In the genomic region with DNA sequence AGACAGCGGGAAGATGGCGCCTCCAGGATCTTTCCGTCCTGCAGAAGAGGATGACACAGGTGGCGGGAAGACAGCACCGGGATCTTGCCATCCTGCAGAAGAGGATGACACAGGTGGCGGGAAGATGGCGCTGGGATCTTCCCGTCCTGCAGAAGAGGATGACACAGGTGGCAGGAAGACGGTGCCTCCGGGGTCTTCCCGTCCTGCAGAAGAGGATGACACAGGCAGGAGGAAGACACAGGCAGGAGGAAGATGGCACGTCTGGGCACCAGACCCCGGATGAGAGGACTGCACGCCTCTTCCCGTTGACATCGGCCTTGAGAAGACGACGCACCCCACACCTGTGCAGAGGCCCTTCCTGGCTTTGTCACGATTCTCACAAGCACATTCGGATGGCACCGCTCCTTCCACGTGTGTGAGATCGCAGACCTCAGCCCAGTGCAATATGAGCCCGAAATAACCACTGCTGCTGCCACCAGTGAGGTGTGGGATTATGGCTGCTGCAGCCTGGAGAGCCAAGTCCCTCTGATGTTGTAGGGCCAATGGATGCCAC, we compare ENCODE assay signal across 25 cellular contexts.
"Had no signal": no experiment of that assay in that cellular context is flagged by ENCODE, and none has a peak within 500 bp of the region (broad histone marks: within the 10 kb centered on the region; RNA-seq: fewer than 3 reads in every experiment).

No MANE protein-coding gene starts in this region.

- H3K9me3 Mint-ChIP-seq: activated naive CD4-positive, alpha-beta T cell treated with anti-CD3 and anti-CD28 coated beads, Interleukin-2, amount 50 U/mL, for 72 hours; dendritic cell treated with granulocyte-macrophage colony-stimulating factor and Interleukin-4, amounts not matched to agents 40 ng/mL and 50 ng/mL, for 4 days; natural killer cell; stimulated activated memory B cell treated with anti-CD40 and anti-IgM and Interleukin-4, amounts not matched to agents 10 μg/mL and 1 μg/mL and 100 μg/mL, for 72 hours; stimulated activated naive CD8-positive, alpha-beta T cell treated with anti-CD3 and anti-CD28 coated beads, Interleukin-15, amount 100 ng/mL, for 72 hours had no signal

- H3K4me2 ChIP-seq: smooth muscle cell had no signal

- H3K9me3 ChIP-seq: esophagus squamous epithelium, heart right ventricle, lower lobe of right lung, thyroid gland, upper lobe of left lung had no signal

- ATAC-seq: activated CD4-positive, alpha-beta T cell treated with anti-CD3 and anti-CD28 coated beads for 36 hours; activated naive CD4-positive, alpha-beta T cell treated with anti-CD3 and anti-CD28 coated beads, Interleukin-2, amount 50 U/mL, for 72 hours; heart right ventricle; left lobe of liver; natural killer cell; stimulated activated memory B cell treated with anti-CD40 and anti-IgM and Interleukin-4, amounts not matched to agents 10 μg/mL and 1 μg/mL and 100 μg/mL, for 72 hours had no signal

- H3K27ac Mint-ChIP-seq: activated CD4-positive, alpha-beta T cell treated with anti-CD3 and anti-CD28 coated beads for 36 hours; activated naive CD4-positive, alpha-beta T cell treated with anti-CD3 and anti-CD28 coated beads, Interleukin-2, amount 50 U/mL, for 72 hours; dendritic cell treated with granulocyte-macrophage colony-stimulating factor and Interleukin-4, amounts not matched to agents 40 ng/mL and 50 ng/mL, for 4 days; natural killer cell; stimulated activated memory B cell treated with anti-CD40 and anti-IgM and Interleukin-4, amounts not matched to agents 10 μg/mL and 1 μg/mL and 100 μg/mL, for 72 hours; stimulated activated naive CD8-positive, alpha-beta T cell treated with anti-CD3 and anti-CD28 coated beads, Interleukin-15, amount 100 ng/mL, for 72 hours had no signal

- H3K4me1 Mint-ChIP-seq: activated CD4-positive, alpha-beta T cell treated with anti-CD3 and anti-CD28 coated beads for 36 hours; stimulated activated memory B cell treated with anti-CD40 and anti-IgM and Interleukin-4, amounts not matched to agents 10 μg/mL and 1 μg/mL and 100 μg/mL, for 72 hours; stimulated activated naive CD8-positive, alpha-beta T cell treated with anti-CD3 and anti-CD28 coated beads, Interleukin-15, amount 100 ng/mL, for 72 hours had no signal

- H3K27me3 ChIP-seq: thyroid gland had no signal

- H3K27me3 Mint-ChIP-seq: dendritic cell treated with granulocyte-macrophage colony-stimulating factor and Interleukin-4, amounts not matched to agents 40 ng/mL and 50 ng/mL, for 4 days had no signal

- H3K27ac ChIP-seq: epithelial cell of prostate, esophagus squamous epithelium, heart right ventricle, lower lobe of right lung, thyroid gland, upper lobe of left lung had no signal

- H3K36me3 Mint-ChIP-seq: activated naive CD4-positive, alpha-beta T cell treated with anti-CD3 and anti-CD28 coated beads, Interleukin-2, amount 50 U/mL, for 72 hours; natural killer cell; stimulated activated memory B cell treated with anti-CD40 and anti-IgM and Interleukin-4, amounts not matched to agents 10 μg/mL and 1 μg/mL and 100 μg/mL, for 72 hours had no signal

- DNase-seq: activated CD4-positive, alpha-beta T cell treated with anti-CD3 and anti-CD28 coated beads for 36 hours; activated CD4-positive, alpha-beta T cell treated with anti-CD3 and anti-CD28 coated beads, Interleukin-2, amount 50 U/mL, for 48 hours; activated CD4-positive, CD25-positive, alpha-beta regulatory T cell; activated CD8-positive, alpha-beta memory T cell treated with anti-CD3 and anti-CD28 coated beads for 24 hours; central memory CD4-positive, alpha-beta T cell; esophagus squamous epithelium; foreskin melanocyte; heart right ventricle; kidney glomerular epithelial cell; lower lobe of right lung; mesenchymal stem cell; natural killer cell; stimulated activated CD4-positive, alpha-beta T cell treated with anti-CD3 and anti-CD28 coated beads, Interleukin-1b, Interleukin-23, amount 100 ng/mL, for 48 hours; stimulated activated CD4-positive, alpha-beta T cell treated with anti-CD3 and anti-CD28 coated beads, Interleukin-4, amount 100 ng/mL, for 4 hours; stimulated activated CD8-positive, alpha-beta memory T cell treated with anti-CD3 and anti-CD28 coated beads, Interleukin-4, amount 100 ng/mL, for 48 hours; stimulated activated naive CD8-positive, alpha-beta T cell treated with anti-CD3 and anti-CD28 coated beads, Interleukin-15, amount 100 ng/mL, for 72 hours; T-helper 1 cell; thyroid gland had no signal

- H3K4me1 ChIP-seq: esophagus squamous epithelium, heart right ventricle, lower lobe of right lung, upper lobe of left lung had no signal

- H3K4me3 Mint-ChIP-seq: activated CD4-positive, alpha-beta T cell treated with anti-CD3 and anti-CD28 coated beads for 36 hours; dendritic cell treated with granulocyte-macrophage colony-stimulating factor and Interleukin-4, amounts not matched to agents 40 ng/mL and 50 ng/mL, for 4 days; natural killer cell; stimulated activated memory B cell treated with anti-CD40 and anti-IgM and Interleukin-4, amounts not matched to agents 10 μg/mL and 1 μg/mL and 100 μg/mL, for 72 hours; stimulated activated naive CD8-positive, alpha-beta T cell treated with anti-CD3 and anti-CD28 coated beads, Interleukin-15, amount 100 ng/mL, for 72 hours had no signal

- H3K36me3 ChIP-seq: esophagus squamous epithelium, heart right ventricle, lower lobe of right lung, thyroid gland, upper lobe of left lung had no signal

- H3K4me3 ChIP-seq: esophagus squamous epithelium, heart right ventricle, lower lobe of right lung, smooth muscle cell, thyroid gland, upper lobe of left lung had no signal
